Comparison of ENCODE assay signal across 8 cellular contexts in the genomic region with DNA sequence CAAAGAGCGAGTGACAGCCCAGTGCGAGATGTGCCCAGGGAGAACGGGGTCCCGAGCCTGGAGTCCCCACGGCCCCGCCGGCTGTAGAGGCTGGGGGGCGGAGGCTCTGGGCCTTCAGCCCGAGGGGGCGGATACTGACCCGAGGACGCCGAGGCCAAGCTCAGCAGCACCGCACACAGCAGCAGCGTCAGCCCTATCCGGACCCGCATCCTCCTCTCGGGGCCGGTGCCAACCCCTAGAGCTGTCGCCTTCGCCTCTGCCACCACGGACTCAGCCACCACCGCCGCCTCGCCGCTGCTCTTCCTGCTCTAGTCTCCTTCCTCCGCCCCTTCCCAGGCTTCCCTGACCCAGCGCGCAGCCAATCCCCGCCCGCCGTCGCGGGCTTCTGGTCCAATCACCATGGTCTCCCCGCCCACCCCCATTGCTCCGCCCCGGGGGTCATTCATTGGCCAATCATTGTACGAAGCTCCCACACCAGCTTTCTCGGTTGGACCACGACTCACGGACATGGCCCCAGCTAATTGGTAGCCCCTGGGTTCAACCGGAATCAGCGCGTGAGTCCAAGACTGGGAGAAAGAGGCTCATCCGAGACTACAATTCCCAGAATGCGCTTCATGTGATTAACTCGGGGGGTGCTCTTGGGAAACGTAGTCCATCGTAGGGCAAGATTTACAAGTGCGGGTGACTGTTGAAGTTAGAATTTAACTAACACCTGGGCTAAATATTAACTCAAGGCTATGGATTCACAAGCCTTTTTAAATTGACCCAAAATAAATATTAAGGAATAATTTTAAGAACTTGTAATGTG. TPM values are rescaled to one million over a fixed set of nuclear protein-coding genes. Genes with fewer than 3 reads are reported as not detected.
A peak's percentile ranks its signal among the peaks of the same experiment; 100 is the strongest.
DNase-seq lines count a peak whose midpoint lies in the region; ATAC-seq and TF ChIP-seq lines count a peak whose summit lies in the region.

A gene (minus strand): TSS at position 318 of the 808 bp plus-strand sequence. CDS start 109 bp downstream, at position 209.

- peak within 1 kb of the TSS; percentile 95 for H3K4me3 Mint-ChIP-seq in activated naive CD8-positive, alpha-beta T cell treated with anti-CD3 and anti-CD28 coated beads, Interleukin-2, amount 10 ng/mL, durations not matched to agents 7 days and 5 days
- H3K4me3 Mint-ChIP-seq in osteocyte (ENCODE audit: unreplicated experiment): peak within 1 kb of the TSS; percentile 91

- H3K27ac Mint-ChIP-seq in activated naive CD8-positive, alpha-beta T cell treated with anti-CD3 and anti-CD28 coated beads, Interleukin-2, amount 10 ng/mL, durations not matched to agents 7 days and 5 days: peak within 1 kb of the TSS; percentile 88
- peak within 1 kb of the TSS; percentile 80 for H3K27ac Mint-ChIP-seq in osteocyte (ENCODE audit: unreplicated experiment)

- no peak within 1 kb of the TSS for H3K27ac ChIP-seq in SU-DHL-6 (ENCODE audit: low read depth, low read length)
- H3K27ac ChIP-seq in thymus (ENCODE audit: low read depth): peak within 1 kb of the TSS; percentile 33

- H4K20me1 ChIP-seq in SU-DHL-6 (ENCODE audit: low read depth, low read length): no peaks in the 10 kb centered on the region

- POLR2A ChIA-PET in activated naive CD8-positive, alpha-beta T cell treated with anti-CD3 and anti-CD28 coated beads, Interleukin-2, amount 10 ng/mL, durations not matched to agents 7 days and 5 days (lab: Charles Lee): interaction anchor here (0.6 to 2.0 kb wide), 6 partner anchors 14 to 313 kb away, joined by 3 to 11 read pairs (median 4); a partner anchor contains a TSS

- H3K9me2 ChIP-seq in SU-DHL-6 (replicated peaks; ENCODE audit: insufficient read depth, low read length): no peaks in the 10 kb centered on the region

- H3K9me3 ChIP-seq in SU-DHL-6 (ENCODE audit: insufficient read depth, low read length): no peaks in the 10 kb centered on the region
- no peaks in the 10 kb centered on the region for H3K9me3 ChIP-seq in thymus (ENCODE audit: control insufficient read depth)

- intact Hi-C loops in head of caudate nucleus (cut with DNase I): no loop called here

- peaks cover 48% of the 10 kb centered on the region for H3K79me2 ChIP-seq in SU-DHL-6 (ENCODE audit: insufficient read depth, low read length)

- no peaks in the 10 kb centered on the region for H3K4me1 ChIP-seq in thymus (ENCODE audit: control insufficient read depth, insufficient read depth, low read length)

- peak; percentile 100 for DNase-seq in NCI-H128 (lab: John Stamatoyannopoulos, UW; ENCODE audit: unreplicated experiment)
- peak; percentile 98 for DNase-seq in activated naive CD8-positive, alpha-beta T cell treated with anti-CD3 and anti-CD28 coated beads, Interleukin-2, amount 10 ng/mL, durations not matched to agents 7 days and 5 days
- peak; percentile 97 to 100 (median 99) for DNase-seq in head of caudate nucleus
- DNase-seq in osteocyte (ENCODE audit: extremely low spot score, unreplicated experiment): peak; percentile 100

- H3K4me1 Mint-ChIP-seq in activated naive CD8-positive, alpha-beta T cell treated with anti-CD3 and anti-CD28 coated beads, Interleukin-2, amount 10 ng/mL, durations not matched to agents 7 days and 5 days: peaks cover 30% of the 10 kb centered on the region
- H3K4me1 Mint-ChIP-seq in osteocyte (ENCODE audit: unreplicated experiment): peaks cover 35% of the 10 kb centered on the region

- peak; percentile 89 for TF ChIP-seq POLR2A in GM10847 (IDR thresholded peaks at IDR 0.05; ENCODE audit: extremely low read depth, insufficient read length)

- TF ChIP-seq CTCF in SU-DHL-6 (IDR thresholded peaks at IDR 0.05; ENCODE audit: insufficient read depth, low read length, poor library complexity, severe bottlenecking) (no peak), osteocyte (IDR thresholded peaks at IDR 0.05) (no peak)

- peaks cover 1% of the 10 kb centered on the region for H3K9me3 Mint-ChIP-seq in activated naive CD8-positive, alpha-beta T cell treated with anti-CD3 and anti-CD28 coated beads, Interleukin-2, amount 10 ng/mL, durations not matched to agents 7 days and 5 days
- H3K9me3 Mint-ChIP-seq in osteocyte (ENCODE audit: unreplicated experiment): peaks cover 4% of the 10 kb centered on the region

- no peaks in the 10 kb centered on the region for H3K36me3 Mint-ChIP-seq in activated naive CD8-positive, alpha-beta T cell treated with anti-CD3 and anti-CD28 coated beads, Interleukin-2, amount 10 ng/mL, durations not matched to agents 7 days and 5 days
- H3K36me3 Mint-ChIP-seq in osteocyte (ENCODE audit: unreplicated experiment): no peaks in the 10 kb centered on the region

- H2AFZ ChIP-seq in SU-DHL-6 (ENCODE audit: low read depth, low read length, severe bottlenecking): peak within 1 kb of the TSS; percentile 87

- H3K36me3 ChIP-seq in SU-DHL-6 (ENCODE audit: low read length): no peaks in the 10 kb centered on the region
- H3K36me3 ChIP-seq in thymus (ENCODE audit: control insufficient read depth, insufficient read depth): no peaks in the 10 kb centered on the region

- H3K9ac ChIP-seq in SU-DHL-6 (ENCODE audit: low read length): peak within 1 kb of the TSS; percentile 76

- peak; percentile 91 for ATAC-seq in HG02678 (IDR thresholded peaks at IDR 0.05; ENCODE audit: unreplicated experiment)
- peak; percentile 98 for ATAC-seq in activated naive CD8-positive, alpha-beta T cell treated with anti-CD3 and anti-CD28 coated beads, Interleukin-2, amount 10 ng/mL, durations not matched to agents 7 days and 5 days (ENCODE audit: low read depth)

- H3K4me3 ChIP-seq in SU-DHL-6 (ENCODE audit: insufficient read depth, low read length, poor library complexity, severe bottlenecking) (peak within 1 kb of the TSS; percentile 87), thymus (ENCODE audit: low read length) (peak within 1 kb of the TSS; percentile 77)

- no peaks in the 10 kb centered on the region for H3K27me3 Mint-ChIP-seq in activated naive CD8-positive, alpha-beta T cell treated with anti-CD3 and anti-CD28 coated beads, Interleukin-2, amount 10 ng/mL, durations not matched to agents 7 days and 5 days
- H3K27me3 Mint-ChIP-seq in osteocyte (ENCODE audit: unreplicated experiment): no peaks in the 10 kb centered on the region

- peak within 1 kb of the TSS; percentile 82 for H3K4me2 ChIP-seq in SU-DHL-6 (ENCODE audit: low read depth, low read length, poor library complexity, severe bottlenecking)

- no peaks in the 10 kb centered on the region for H3K27me3 ChIP-seq in SU-DHL-6 (ENCODE audit: low read length)
- no peaks in the 10 kb centered on the region for H3K27me3 ChIP-seq in thymus (ENCODE audit: control insufficient read depth, insufficient read depth)

- H3F3A ChIP-seq in SU-DHL-6 (ENCODE audit: insufficient read depth): no peaks in the 10 kb centered on the region

- under 1% methylated on average over 50 of the region's 50 CpGs for WGBS in thymus

RNA-seq across cellular contexts. Expression of the gene that starts here (rescaled TPM):
- total RNA-seq in activated naive CD8-positive, alpha-beta T cell treated with anti-CD3 and anti-CD28 coated beads, Interleukin-2, amount 10 ng/mL, durations not matched to agents 7 days and 5 days: 10 to 100 TPM; 53.5 to 56.5 TPM
- total RNA-seq in osteocyte: 140 and 146 TPM in 2 replicates
- 17.0 TPM for polyA plus RNA-seq in thymus
